Comparison of ENCODE assay signal across 14 cellular contexts in the genomic region with DNA sequence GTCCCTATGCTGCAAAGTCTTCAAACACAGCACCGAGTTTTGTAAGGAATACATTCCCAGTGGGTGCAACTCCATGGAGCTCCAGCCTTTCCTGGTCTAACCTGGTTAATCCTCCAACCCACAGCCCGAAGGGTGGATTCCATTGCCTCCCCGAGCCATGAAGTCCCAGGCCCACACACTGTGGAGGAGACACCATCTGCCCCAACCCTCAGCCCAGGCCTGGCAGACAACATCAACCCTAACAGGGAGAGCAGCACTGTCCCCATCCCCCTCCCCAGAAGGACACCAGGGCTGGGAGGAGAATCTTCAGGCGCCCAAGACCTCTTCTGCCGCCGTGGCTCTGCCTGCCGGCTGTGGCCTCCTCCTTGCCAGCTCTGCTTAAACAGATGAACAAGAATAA. TPM values are rescaled to one million over a fixed set of nuclear protein-coding genes. Genes with fewer than 3 reads are reported as not detected.
A peak's percentile ranks its signal among the peaks of the same experiment; 100 is the strongest.
DNase-seq lines count a peak whose midpoint lies in the region; ATAC-seq lines count a peak whose summit lies in the region.
"Had no signal": no experiment of that assay in that cellular context is flagged by ENCODE, and none has a peak within 500 bp of the region (broad histone marks: within the 10 kb centered on the region; RNA-seq: fewer than 3 reads in every experiment).

No MANE protein-coding gene starts in this region.

- H2BK15ac ChIP-seq in mesenchymal stem cell (ENCODE audit: low read depth, poor library complexity, severe bottlenecking): peak overlapping the region; percentile 95

- peaks cover 25% of the 10 kb centered on the region for H3K79me1 ChIP-seq in mesenchymal stem cell (replicated peaks; ENCODE audit: low read length, poor library complexity, severe bottlenecking)

- H3K4me1 Mint-ChIP-seq in stimulated activated naive B cell treated with anti-CD40 and anti-IgM and Interleukin-4, amounts not matched to agents 10 μg/mL and 1 μg/mL and 100 μg/mL, for 72 hours: peaks cover 53 to 84% of the 10 kb centered on the region in 2 donors

- peak overlapping the region; percentile 34 for H2AK5ac ChIP-seq in mesenchymal stem cell (ENCODE audit: low read length, severe bottlenecking)

- H3K27ac ChIP-seq in mesenchymal stem cell (ENCODE audit: low read length, poor library complexity, severe bottlenecking): no peak overlapping the region

- no peak overlapping the region for H3K4me3 ChIP-seq in adipocyte (ENCODE audit: low read length)
- no peak overlapping the region for H3K4me3 ChIP-seq in mesenchymal stem cell (ENCODE audit: insufficient read depth in 1 of 2, low read depth in 1 of 2, low read length in 2 of 2)

- H3K4me1 ChIP-seq in adipocyte (ENCODE audit: control insufficient read depth, insufficient read depth, low read length) (peaks cover 24% of the 10 kb centered on the region), mesenchymal stem cell (ENCODE audit: control insufficient read depth, insufficient read depth, low read depth, low read length) (peaks cover 33% of the 10 kb centered on the region)

- peak overlapping the region; percentile 88 to 90 for H3K4ac ChIP-seq in mesenchymal stem cell (ENCODE audit: low read depth in 1 of 2, low read length in 2 of 2)

- no peak overlapping the region for H3K4me2 ChIP-seq in mesenchymal stem cell (ENCODE audit: low read length, poor library complexity, severe bottlenecking)

- peak overlapping the region; percentile 93 for H4K8ac ChIP-seq in mesenchymal stem cell (ENCODE audit: low read length)

- no peaks in the 10 kb centered on the region for H3K36me3 ChIP-seq in adipocyte (ENCODE audit: control insufficient read depth, insufficient read depth, low read length, severe bottlenecking)
- H3K36me3 ChIP-seq in mesenchymal stem cell (ENCODE audit: control insufficient read depth in 1 of 2, insufficient read depth in 2 of 2, low read depth in 1 of 2, low read length in 2 of 2): no peaks in the 10 kb centered on the region

- peak overlapping the region in 1 of 2 experiments; percentile 46 for H3K23ac ChIP-seq in mesenchymal stem cell (ENCODE audit: low read length in 2 of 2)

- H4K91ac ChIP-seq in mesenchymal stem cell (ENCODE audit: low read length): peak overlapping the region; percentile 95

- H3K27me3 ChIP-seq in adipocyte (replicated peaks; ENCODE audit: control insufficient read depth, insufficient read depth, low read length) (no peaks in the 10 kb centered on the region), mesenchymal stem cell (ENCODE audit: control insufficient read depth in 1 of 2, insufficient read depth in 1 of 2, low read length in 2 of 2) (no peaks in the 10 kb centered on the region)

- no peak overlapping the region for H2AFZ ChIP-seq in mesenchymal stem cell (ENCODE audit: low read depth, low read length)

- H3K27ac Mint-ChIP-seq in stimulated activated naive B cell treated with anti-CD40 and anti-IgM and Interleukin-4, amounts not matched to agents 10 μg/mL and 1 μg/mL and 100 μg/mL, for 72 hours: peak overlapping the region; percentile 11

- peak overlapping the region in 1 of 2 experiments; percentile 68 for H3K14ac ChIP-seq in mesenchymal stem cell (ENCODE audit: low read length in 2 of 2)

- no peak for ATAC-seq in stimulated activated naive B cell treated with anti-CD40 and anti-IgM and Interleukin-4, amounts not matched to agents 10 μg/mL and 1 μg/mL and 100 μg/mL, for 72 hours (replicated peaks)
- ATAC-seq in GM18867 (IDR thresholded peaks at IDR 0.05; ENCODE audit: unreplicated experiment) (no peak), HG02981 (IDR thresholded peaks at IDR 0.05; ENCODE audit: unreplicated experiment) (no peak)

- H3K18ac ChIP-seq in mesenchymal stem cell (ENCODE audit: low read depth in 1 of 2, low read length in 2 of 2): peak overlapping the region; percentile 84 to 86

- DNase-seq in D341Med (ENCODE audit: low spot score) (peak; percentile 14), adipocyte (ENCODE audit: low read depth) (no peak), mesenchymal stem cell (no peak), NCI-H1092 (lab: John Stamatoyannopoulos, UW) (no peak)
- DNase-seq in stimulated activated naive B cell treated with anti-CD40 and anti-IgM and Interleukin-4, amounts not matched to agents 10 μg/mL and 1 μg/mL and 100 μg/mL, for 72 hours: no peak
- no peak for DNase-seq in stimulated activated CD8-positive, alpha-beta memory T cell treated with anti-CD3 and anti-CD28 coated beads, Interleukin-4, amount 100 ng/mL, for 48 hours
- DNase-seq: AML-193, EL, KG1, NCI-H1436 treated with DMSO at 0.1 percent for 48 hours, NCI-H526 treated with DMSO at 0.1 percent for 48 hours, SIG-M5 had no signal

- H3K9me3 ChIP-seq in adipocyte (ENCODE audit: control insufficient read depth, low read length) (no peaks in the 10 kb centered on the region), mesenchymal stem cell (ENCODE audit: control insufficient read depth, low read length) (no peaks in the 10 kb centered on the region)

- no peaks in the 10 kb centered on the region for H3K27me3 Mint-ChIP-seq in stimulated activated naive B cell treated with anti-CD40 and anti-IgM and Interleukin-4, amounts not matched to agents 10 μg/mL and 1 μg/mL and 100 μg/mL, for 72 hours

- H3K36me3 Mint-ChIP-seq in stimulated activated naive B cell treated with anti-CD40 and anti-IgM and Interleukin-4, amounts not matched to agents 10 μg/mL and 1 μg/mL and 100 μg/mL, for 72 hours: peaks cover 5 to 16% of the 10 kb centered on the region in 2 donors

- no peak overlapping the region for H3K4me3 Mint-ChIP-seq in stimulated activated naive B cell treated with anti-CD40 and anti-IgM and Interleukin-4, amounts not matched to agents 10 μg/mL and 1 μg/mL and 100 μg/mL, for 72 hours

- H2BK120ac ChIP-seq in mesenchymal stem cell (ENCODE audit: low read depth, low read length): peak overlapping the region; percentile 1

- H2BK5ac ChIP-seq in mesenchymal stem cell (ENCODE audit: low read depth, low read length, poor library complexity, severe bottlenecking): no peak overlapping the region

- 93% methylated on average over 4 of the region's 7 CpGs for WGBS in mesenchymal stem cell

- peaks cover 0 to 2% of the 10 kb centered on the region in 2 donors for H3K9me3 Mint-ChIP-seq in stimulated activated naive B cell treated with anti-CD40 and anti-IgM and Interleukin-4, amounts not matched to agents 10 μg/mL and 1 μg/mL and 100 μg/mL, for 72 hours

- peak overlapping the region; percentile 84 to 100 for H2BK12ac ChIP-seq in mesenchymal stem cell (ENCODE audit: low read length in 2 of 2)

- H3K9ac ChIP-seq in adipocyte (ENCODE audit: low read length): peak overlapping the region; percentile 28
- H3K9ac ChIP-seq in mesenchymal stem cell (ENCODE audit: low read length): peak overlapping the region; percentile 22

RNA-seq across cellular contexts. Expression of gene ZFP36L1, which starts 15.8 kb away (rescaled TPM):
- polyA plus RNA-seq in mesenchymal stem cell (2013, experiment 1 of 2): 407 TPM
- 408 TPM for polyA plus RNA-seq in mesenchymal stem cell (2013, experiment 2 of 2)
